8 cellular contexts compared by ENCODE assay signal in genomic region chr4:137819964-137820383, GRCh38.
DNase-seq lines count a peak whose midpoint lies in the region; ATAC-seq, FAIRE-seq and TF ChIP-seq lines count a peak whose summit lies in the region.

No MANE protein-coding gene starts in this region.

- no peak overlapping the region for H3K27ac ChIP-seq in keratinocyte (ENCODE audit: control insufficient read depth, insufficient read depth, low read length)
- H3K27ac ChIP-seq in ovary, result no peak overlapping the region

- WGBS in ovary, 3 donors, result 95 to 97% (median 97%) methylated on average over 1 of the region's 1 CpG

- CTCF ChIA-PET in activated CD4-positive, alpha-beta T cell treated with anti-CD3 and anti-CD28 coated beads for 36 hours (lab: Charles Lee), result interaction anchor here (0.9 to 1.5 kb wide), 3 partner anchors 8 to 860 kb away, joined by 3 to 5 read pairs (median 4); no protein-coding TSS in a partner anchor

- H3K9me3 ChIP-seq in HAP-1 (no peaks in the 10 kb centered on the region), keratinocyte (ENCODE audit: control insufficient read depth, low read depth, low read length) (no peaks in the 10 kb centered on the region), ovary (no peaks in the 10 kb centered on the region)

- H3K4me3 ChIP-seq in HAP-1, result no peak overlapping the region
- no peak overlapping the region for H3K4me3 ChIP-seq in keratinocyte (ENCODE audit: control insufficient read depth in 2 of 3, extremely low read depth in 1 of 3, insufficient read depth in 2 of 3, low read depth in 1 of 3, low read length in 3 of 3)
- no peak overlapping the region for H3K4me3 ChIP-seq in ovary

- no peak for TF ChIP-seq EP300 in ovary (IDR thresholded peaks at IDR 0.05)

- H3K4me1 ChIP-seq in HAP-1, result no peaks in the 10 kb centered on the region
- H3K4me1 ChIP-seq in keratinocyte (ENCODE audit: control insufficient read depth, extremely low read depth, insufficient read depth, low read length), result no peaks in the 10 kb centered on the region
- no peaks in the 10 kb centered on the region for H3K4me1 ChIP-seq in ovary (ENCODE audit: insufficient read depth)

- H3K27me3 Mint-ChIP-seq in activated CD4-positive, alpha-beta T cell treated with anti-CD3 and anti-CD28 coated beads for 36 hours, result no peaks in the 10 kb centered on the region

- no peak overlapping the region for H2AFZ ChIP-seq in keratinocyte (ENCODE audit: control insufficient read depth, low read length)

- H3K27me3 ChIP-seq in HAP-1 (ENCODE audit: low read depth), result no peaks in the 10 kb centered on the region
- no peaks in the 10 kb centered on the region for H3K27me3 ChIP-seq in keratinocyte (ENCODE audit: control insufficient read depth, extremely low read depth, insufficient read depth, low read length)
- no peaks in the 10 kb centered on the region for H3K27me3 ChIP-seq in ovary

- intact Hi-C loops in activated CD4-positive, alpha-beta T cell treated with anti-CD3 and anti-CD28 coated beads for 36 hours (cut with DNase I, micrococcal nuclease), result loop anchor here in 1 of 2 experiments (2.0 to 5.0 kb wide), 2 partner anchors 269 to 862 kb away; no protein-coding TSS in a partner anchor
- intact Hi-C loops in ovary (cut with DNase I), result no loop called here

- peak; percentile 73 for FAIRE-seq in keratinocyte (lab: Jason Lieb, UNC)

- H3K4me3 Mint-ChIP-seq in activated CD4-positive, alpha-beta T cell treated with anti-CD3 and anti-CD28 coated beads for 36 hours, result no peak overlapping the region

- H3K27ac Mint-ChIP-seq in activated CD4-positive, alpha-beta T cell treated with anti-CD3 and anti-CD28 coated beads for 36 hours, result no peak overlapping the region

- in situ Hi-C loops in HAP-1 (cut with MboI; ENCODE audit: low sequenced_read_pairs), result no loop called here

- ATAC-seq in activated CD4-positive, alpha-beta T cell treated with anti-CD3 and anti-CD28 coated beads for 36 hours, result peak; percentile 36

- no peaks in the 10 kb centered on the region for H3K36me3 Mint-ChIP-seq in activated CD4-positive, alpha-beta T cell treated with anti-CD3 and anti-CD28 coated beads for 36 hours (ENCODE audit: low read depth)

- TF ChIP-seq POLR2A in ovary (IDR thresholded peaks at IDR 0.05), result no peak

- dilution Hi-C loops in keratinocyte (cut with MboI; ENCODE audit: extremely low pct_ligation_motif_present, low sequenced_read_pairs), result no loop called here

- no peak overlapping the region for H3K9ac ChIP-seq in keratinocyte (ENCODE audit: control insufficient read depth, extremely low read depth, insufficient read depth, low read length)

- no peaks in the 10 kb centered on the region for H3K79me2 ChIP-seq in keratinocyte (ENCODE audit: control insufficient read depth, insufficient read depth, low read length)

- peaks cover 2% of the 10 kb centered on the region for H3K9me3 Mint-ChIP-seq in activated CD4-positive, alpha-beta T cell treated with anti-CD3 and anti-CD28 coated beads for 36 hours (ENCODE audit: low read depth)

- H3K9me1 ChIP-seq in keratinocyte (ENCODE audit: control insufficient read depth, extremely low read depth, insufficient read depth, low read length), result no peaks in the 10 kb centered on the region

- H3K36me3 ChIP-seq in HAP-1 (replicated peaks), result no peaks in the 10 kb centered on the region
- H3K36me3 ChIP-seq in keratinocyte (ENCODE audit: control insufficient read depth in 2 of 2, extremely low read depth in 1 of 2, insufficient read depth in 2 of 2, low read length in 2 of 2), result no peaks in the 10 kb centered on the region
- H3K36me3 ChIP-seq in ovary, result no peaks in the 10 kb centered on the region

- POLR2A ChIA-PET in activated CD4-positive, alpha-beta T cell treated with anti-CD3 and anti-CD28 coated beads for 36 hours (lab: Charles Lee), result no interaction called here

- no peak overlapping the region for H3K4me2 ChIP-seq in keratinocyte (ENCODE audit: control insufficient read depth, extremely low read depth, insufficient read depth, low read depth, low read length)

- no peak for DNase-seq in activated CD4-positive, alpha-beta T cell treated with anti-CD3 and anti-CD28 coated beads for 36 hours
- no peak for DNase-seq in activated CD4-positive, alpha-beta T cell treated with anti-CD3 and anti-CD28 coated beads for 4 hours
- DNase-seq in HAP-1 (ENCODE audit: low spot score in 2 of 2), result peak; percentile 53 to 72
- peak; percentile 54 for DNase-seq in LHCN-M2 (ENCODE audit: low read depth)
- DNase-seq in UCSD-AML1 (lab: John Stamatoyannopoulos, UW; ENCODE audit: unreplicated experiment), result peak; percentile 5
- peak; percentile 21 for DNase-seq in keratinocyte (ENCODE audit: low read depth, low spot score)
- DNase-seq in ovary, result no peak
- DNase-seq in pons (ENCODE audit: low spot score), result no peak

- peak; percentile 61 to 78 (median 65) for TF ChIP-seq CTCF in keratinocyte (optimal IDR thresholded peaks at IDR 0.05 in 1 of 3, IDR thresholded peaks at IDR 0.05 in 1 of 3, conservative IDR thresholded peaks at IDR 0.05 in 1 of 3; ENCODE audit: extremely low read depth in 1 of 3, insufficient read depth in 2 of 3, low read length in 3 of 3)
- TF ChIP-seq CTCF in ovary (IDR thresholded peaks at IDR 0.05), result no peak

- no peaks in the 10 kb centered on the region for H4K20me1 ChIP-seq in keratinocyte (ENCODE audit: control insufficient read depth, extremely low read depth, insufficient read depth, low read length)

- no peaks in the 10 kb centered on the region for H3K4me1 Mint-ChIP-seq in activated CD4-positive, alpha-beta T cell treated with anti-CD3 and anti-CD28 coated beads for 36 hours

Comparison
In these comparisons a context has a peak if more than half of its experiments do, and no peak if none do; other contexts are left out.
1. DNase-seq: peak in HAP-1 (2 of 2), LHCN-M2 (single experiment), UCSD-AML1 (single experiment) and keratinocyte (single experiment); none in activated CD4-positive, alpha-beta T cell treated with anti-CD3 and anti-CD28 coated beads for 36 hours (single experiment), activated CD4-positive, alpha-beta T cell treated with anti-CD3 and anti-CD28 coated beads for 4 hours (0 of 2), ovary (0 of 5) and pons (single experiment).
2. CTCF ChIP-seq: peak in keratinocyte (3 of 3); none in ovary (0 of 3).